In the genomic region with DNA sequence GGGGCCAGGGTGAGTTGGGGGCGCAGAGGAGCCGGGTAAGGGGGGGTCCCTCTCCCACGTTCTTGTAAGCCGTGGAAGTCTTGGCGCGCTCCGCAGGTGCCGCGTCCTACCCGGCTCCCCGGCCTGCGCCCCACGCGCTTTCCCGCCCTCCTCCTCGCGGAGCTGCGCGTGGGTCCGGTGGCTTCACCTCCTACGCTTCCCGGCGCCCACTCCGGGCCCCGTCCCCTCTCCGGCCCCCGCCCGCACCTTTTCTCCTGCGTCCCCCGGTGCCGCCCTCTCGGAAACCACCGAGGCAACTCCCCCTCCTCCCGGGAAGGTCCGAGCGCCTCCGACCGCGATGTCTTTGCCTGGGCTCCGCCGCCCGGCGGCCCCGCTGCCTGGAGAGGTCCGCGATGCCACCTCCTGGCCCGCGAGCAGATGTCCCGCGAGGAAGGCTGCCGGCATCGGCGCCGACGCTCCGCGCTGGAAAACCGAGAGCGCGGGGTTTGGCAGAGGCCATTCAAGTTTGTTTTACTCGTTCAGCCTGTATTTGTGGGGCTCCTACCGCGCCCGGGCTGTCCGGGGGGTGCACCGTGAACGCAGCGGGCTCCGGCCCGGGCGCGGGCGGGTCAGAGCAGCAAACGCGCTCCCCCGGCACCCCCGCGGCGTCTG, we compare ENCODE assay signal across 11 cellular contexts. TPM values are rescaled to one million over a fixed set of nuclear protein-coding genes. Genes with fewer than 3 reads are reported as not detected.
DNase-seq lines count a peak whose midpoint lies in the region; ATAC-seq, FAIRE-seq and TF ChIP-seq lines count a peak whose summit lies in the region.
"Had no signal": no experiment of that assay in that cellular context is flagged by ENCODE, and none has a peak within 500 bp of the region (broad histone marks: within the 10 kb centered on the region; RNA-seq: fewer than 3 reads in every experiment).

No MANE protein-coding gene starts in this region.

- H2AFZ ChIP-seq in GM23338 (peak overlapping the region; percentile 59; the same call in 1 of the 2 replicates), hepatocyte (no peak overlapping the region), mammary epithelial cell (ENCODE audit: low read depth, low read length) (no peak overlapping the region)

- CTCF ChIA-PET in mammary epithelial cell (lab: Charles Lee; ENCODE audit: low non-redundant PET) = no interaction called here

- 3% methylated on average over 51 of the region's 79 CpGs for WGBS in hepatocyte (ENCODE audit: low lambda C conversion rate, missing lambda C conversion rate)
- WGBS in mammary epithelial cell (ENCODE audit: low coverage, missing lambda C conversion rate) = 3% methylated on average over 7 of the region's 79 CpGs

- no peak overlapping the region for H3K27ac Mint-ChIP-seq in GM23338
- H3K27ac Mint-ChIP-seq: T-helper 1 cell treated with Interleukin-12 subunit alpha and Interleukin-12 subunit beta and Interleukin-4 antibody, amounts not matched to agents 30 μg/mL and 1 μg/mL, for 36 hours had no signal

- in situ Hi-C loops in mammary epithelial cell (cut with MboI; ENCODE audit: low sequenced_read_pairs in 2 of 2) = no loop called here

- H3K4me3 ChIP-seq in GM23338 (peak overlapping the region; percentile 58), WI38 (ENCODE audit: low read depth, low read length) (no peak overlapping the region), hepatocyte (no peak overlapping the region), mammary epithelial cell (replicated peaks in 1 of 3; ENCODE audit: insufficient read depth in 1 of 3, low read depth in 2 of 3, low read length in 3 of 3) (no peak overlapping the region), kidney (ENCODE audit: low read length in 2 of 2) (no peak overlapping the region)

- H3F3A ChIP-seq in GM23338 (replicated peaks; ENCODE audit: low read depth) = no peaks in the 10 kb centered on the region

- H3K4me1 Mint-ChIP-seq in GM23338 = peaks cover 7% of the 10 kb centered on the region

- dilution Hi-C loops in mammary epithelial cell (cut with HindIII; ENCODE audit: low sequenced_read_pairs) = no loop called here

- H3K36me3 ChIP-seq in GM23338 (ENCODE audit: insufficient read depth) (no peaks in the 10 kb centered on the region), hepatocyte (replicated peaks; ENCODE audit: insufficient read depth, low read depth) (no peaks in the 10 kb centered on the region), mammary epithelial cell (ENCODE audit: insufficient read depth, low read length) (no peaks in the 10 kb centered on the region), kidney (ENCODE audit: control insufficient read depth in 1 of 2, insufficient read depth in 2 of 2, low read length in 2 of 2) (no peaks in the 10 kb centered on the region)

- no peaks in the 10 kb centered on the region for H3K9me3 ChIP-seq in hepatocyte (ENCODE audit: low read depth)
- no peaks in the 10 kb centered on the region for H3K9me3 ChIP-seq in mammary epithelial cell (replicated peaks; ENCODE audit: insufficient read depth, low read length)
- H3K9me3 ChIP-seq in kidney (ENCODE audit: control insufficient read depth in 1 of 2, low read length in 2 of 2) = no peaks in the 10 kb centered on the region

- intact Hi-C loops in mammary epithelial cell (cut with micrococcal nuclease) (no loop called here), kidney (cut with DNase I) (no loop called here)

- H3K27me3 ChIP-seq in GM23338 (ENCODE audit: insufficient read depth) = peaks cover 69% of the 10 kb centered on the region
- peaks cover 73% of the 10 kb centered on the region for H3K27me3 ChIP-seq in hepatocyte
- peaks cover 52% of the 10 kb centered on the region for H3K27me3 ChIP-seq in mammary epithelial cell (ENCODE audit: insufficient read depth, low read length)

- FAIRE-seq in kidney (lab: Jason Lieb, UNC) = no peak

- H3K4me1 ChIP-seq in GM23338 (ENCODE audit: insufficient read depth) (peaks cover 7% of the 10 kb centered on the region), hepatocyte (ENCODE audit: insufficient read depth) (peaks cover 29% of the 10 kb centered on the region), mammary epithelial cell (ENCODE audit: insufficient read depth, low read length) (no peaks in the 10 kb centered on the region), kidney (ENCODE audit: control insufficient read depth in 1 of 2, insufficient read depth in 1 of 2, low read depth in 1 of 2, low read length in 2 of 2) (peaks cover 0 to 2% of the 10 kb centered on the region in 2 donors)

- DNase-seq in GM23338 (ENCODE audit: low spot score) (peak; percentile 65), hepatocyte (ENCODE audit: low spot score) (no peak), retina (peak; percentile 63), mammary epithelial cell (no peak), kidney (no peak)
- DNase-seq: aorta, NCI-H1105 had no signal

- ATAC-seq in GM23338 (peak; percentile 20), HG03457 (IDR thresholded peaks at IDR 0.05; ENCODE audit: unreplicated experiment) (no peak)

- H3K36me3 Mint-ChIP-seq in GM23338 (ENCODE audit: low read depth) = no peaks in the 10 kb centered on the region

- H3K4me3 Mint-ChIP-seq in GM23338 = peak overlapping the region; percentile 46; the same call in 2 of the 3 replicates
- H3K4me3 Mint-ChIP-seq: T-helper 1 cell treated with Interleukin-12 subunit alpha and Interleukin-12 subunit beta and Interleukin-4 antibody, amounts not matched to agents 30 μg/mL and 1 μg/mL, for 36 hours had no signal

- H3K27me3 Mint-ChIP-seq in GM23338 (ENCODE audit: insufficient read depth, low read depth, poor library complexity) = peaks cover 62% of the 10 kb centered on the region

- H3K9me3 Mint-ChIP-seq in GM23338 = no peaks in the 10 kb centered on the region
- H3K9me3 Mint-ChIP-seq: T-helper 1 cell treated with Interleukin-12 subunit alpha and Interleukin-12 subunit beta and Interleukin-4 antibody, amounts not matched to agents 30 μg/mL and 1 μg/mL, for 36 hours had no signal

- peak overlapping the region; percentile 84 for H3K4me2 ChIP-seq in GM23338
- peak overlapping the region; percentile 74 for H3K4me2 ChIP-seq in hepatocyte
- no peak overlapping the region for H3K4me2 ChIP-seq in mammary epithelial cell (ENCODE audit: insufficient read depth, low read depth, low read length)

- H4K20me1 ChIP-seq in GM23338 (replicated peaks; ENCODE audit: insufficient read depth) = 0 out of 2 replicates have a peak, but pooled peaks cover 6% of the 10 kb centered on the region
- peaks cover 7% of the 10 kb centered on the region for H4K20me1 ChIP-seq in hepatocyte (ENCODE audit: insufficient read depth, poor library complexity, severe bottlenecking)
- H4K20me1 ChIP-seq in mammary epithelial cell (ENCODE audit: insufficient read depth, low read length) = no peaks in the 10 kb centered on the region

- H3K79me2 ChIP-seq in GM23338 (replicated peaks; ENCODE audit: insufficient read depth) (no peaks in the 10 kb centered on the region), hepatocyte (no peaks in the 10 kb centered on the region), mammary epithelial cell (ENCODE audit: insufficient read depth, low read length) (no peaks in the 10 kb centered on the region)

- H3K27ac ChIP-seq in GM23338 (ENCODE audit: low read depth) = no peak overlapping the region
- no peak overlapping the region for H3K27ac ChIP-seq in hepatocyte
- no peak overlapping the region for H3K27ac ChIP-seq in mammary epithelial cell (ENCODE audit: insufficient read depth, low read depth, low read length)
- H3K27ac ChIP-seq in kidney (ENCODE audit: low read depth in 2 of 2, low read length in 2 of 2) = no peak overlapping the region

- TF ChIP-seq CTCF in GM23338 (conservative IDR thresholded peaks at IDR 0.05; ENCODE audit: low read depth in 2 of 2) = peak in 1 of 2 experiments; percentile 16; a peak in 1 of 4 replicates
- TF ChIP-seq CTCF in WI38 (IDR thresholded peaks at IDR 0.05; ENCODE audit: low read depth, low read length) = 0 out of 2 replicates have a peak, but pooled peaks have one; percentile 21
- TF ChIP-seq CTCF in hepatocyte (IDR thresholded peaks at IDR 0.05; ENCODE audit: poor library complexity) = peak; percentile 30
- TF ChIP-seq CTCF in mammary epithelial cell (conservative IDR thresholded peaks at IDR 0.05 in 1 of 2, IDR thresholded peaks at IDR 0.05 in 1 of 2; ENCODE audit: extremely low read depth in 1 of 2, insufficient read depth in 1 of 2, low read depth in 1 of 2, low read length in 2 of 2) = peak in 1 of 2 donors; percentile 18
- no peak for TF ChIP-seq CTCF in kidney (IDR thresholded peaks at IDR 0.05; ENCODE audit: borderline replicate concordance, extremely low read depth, insufficient read depth)

- H3K9me2 ChIP-seq in GM23338 (ENCODE audit: insufficient read depth) (no peaks in the 10 kb centered on the region), hepatocyte (replicated peaks; ENCODE audit: insufficient read depth) (no peaks in the 10 kb centered on the region)

- BruUV-seq in mammary epithelial cell (replicated peaks; lab: Mats Ljungman, UMichigan) = no TSS peak

- H3K9ac ChIP-seq in mammary epithelial cell (ENCODE audit: insufficient read depth, low read length) (no peak overlapping the region), kidney (ENCODE audit: low read length in 2 of 2) (no peak overlapping the region)

RNA-seq across cellular contexts. Expression of gene NKX6-2, which starts 2.4 kb away (rescaled TPM):
- 0.24 TPM in 1 of 2 replicates, not detected in the other for total RNA-seq in GM23338 (2014; rRNA removed; shearing (Covaris generic))
- polyA plus RNA-seq in GM23338 (2016; fragmentation: Nextera tagmentation; extraction: Ambion mirVana) = 9.3 and 10.9 TPM in 2 replicates
- 0.03 and 0.04 TPM in 2 replicates for total RNA-seq in hepatocyte
- 4.9 and 5.0 TPM in 2 replicates for polyA plus RNA-seq in hepatocyte
- not detected for total RNA-seq in mammary epithelial cell
- not detected for polyA plus RNA-seq in mammary epithelial cell
- polyA minus RNA-seq in mammary epithelial cell = not detected
- total RNA-seq in kidney = 2.5 TPM
- not detected for polyA plus RNA-seq in kidney (ENCODE audit: insufficient read depth, low read depth, low replicate concordance)
- total RNA-seq: aorta, mononuclear cell had no signal
- polyA plus RNA-seq: aorta had no signal

Comparison
In these comparisons a context has a peak if more than half of its experiments do, and no peak if none do; other contexts are left out.
1. DNase-seq: peak in GM23338 (single experiment) and retina (single experiment); none in hepatocyte (single experiment), mammary epithelial cell (single experiment) and kidney (single experiment).